Comparison of ENCODE assay signal across 8 cellular contexts in the genomic region with DNA sequence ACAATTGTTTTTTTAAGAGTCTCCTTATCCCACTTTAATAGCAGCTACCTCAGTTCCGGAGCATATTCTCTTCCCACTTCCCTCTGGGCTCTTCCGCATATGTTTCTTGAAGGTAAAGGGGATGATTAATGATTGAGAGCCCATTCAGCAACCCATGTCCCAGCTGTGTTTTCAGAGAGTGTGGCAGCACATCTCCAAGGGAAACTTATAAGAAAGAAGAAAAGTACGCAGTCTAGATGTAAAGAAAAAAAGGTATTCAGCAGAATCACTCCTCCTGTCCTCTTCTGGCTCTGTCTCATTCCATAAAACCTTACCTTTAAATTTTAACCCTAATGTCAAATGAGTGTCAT. TPM values are rescaled to one million over a fixed set of nuclear protein-coding genes. Genes with fewer than 3 reads are reported as not detected.
DNase-seq lines count a peak whose midpoint lies in the region; ATAC-seq and TF ChIP-seq lines count a peak whose summit lies in the region.

No MANE protein-coding gene starts in this region.

- TF ChIP-seq CTCF in AG04450 (IDR thresholded peaks at IDR 0.05; ENCODE audit: low read depth, low read length) (no peak), RWPE2 (IDR thresholded peaks at IDR 0.05; ENCODE audit: poor library complexity, severe bottlenecking) (no peak)

- H3K4me3 ChIP-seq in AG04450 (ENCODE audit: low read depth, low read length), result peak overlapping the region; percentile 75
- H3K4me3 ChIP-seq in RWPE2 (ENCODE audit: severe bottlenecking), result peak overlapping the region; percentile 33
- H3K4me3 ChIP-seq in right cardiac atrium (ENCODE audit: low read length), result peak overlapping the region; percentile 61
- peak overlapping the region; percentile 19 to 59 for H3K4me3 ChIP-seq in aorta (ENCODE audit: low read length in 2 of 2)

- CTCF ChIA-PET in AG04450 (lab: Charles Lee), result interaction anchor here (3.2 kb wide), 1 partner anchor 19 kb away, joined by 13 read pairs; no protein-coding TSS in a partner anchor

- no peaks in the 10 kb centered on the region for H3K9me3 ChIP-seq in AG04450 (ENCODE audit: control insufficient read depth, insufficient read depth, low read length)
- H3K9me3 ChIP-seq in RWPE2 (ENCODE audit: severe bottlenecking), result no peaks in the 10 kb centered on the region
- no peaks in the 10 kb centered on the region for H3K9me3 ChIP-seq in right cardiac atrium (ENCODE audit: control insufficient read depth, low read length)
- no peaks in the 10 kb centered on the region for H3K9me3 ChIP-seq in aorta (ENCODE audit: control insufficient read depth, low read length)

- POLR2A ChIA-PET in AG04450 (lab: Yijun Ruan, JAX), result no interaction called here

- peak; percentile 21 for ATAC-seq in GM21528 (IDR thresholded peaks at IDR 0.05; ENCODE audit: low FRiP score, unreplicated experiment)
- ATAC-seq in RWPE2 (ENCODE audit: low read depth), result no peak
- ATAC-seq in right cardiac atrium, result no peak
- no peak for ATAC-seq in aorta (ENCODE audit: low FRiP score)

- intact Hi-C loops in right cardiac atrium (cut with DNase I), result no loop called here
- intact Hi-C loops in aorta (cut with DNase I), result no loop called here

- 43% methylated on average over 3 of the region's 3 CpGs for WGBS in right cardiac atrium
- 19 to 22% methylated on average over 3 of the region's 3 CpGs for WGBS in aorta, 2 donors

- H3K36me3 ChIP-seq in RWPE2 (ENCODE audit: low read depth), result no peaks in the 10 kb centered on the region
- no peaks in the 10 kb centered on the region for H3K36me3 ChIP-seq in aorta (ENCODE audit: control insufficient read depth in 1 of 2, insufficient read depth in 2 of 2, low read length in 1 of 2)

- no peak for DNase-seq in AG04450 (ENCODE audit: low read depth, low spot score)
- DNase-seq in RWPE2 (ENCODE audit: low spot score), result no peak
- no peak for DNase-seq in right cardiac atrium
- DNase-seq in aorta, result no peak
- DNase-seq in DMS79 (lab: John Stamatoyannopoulos, UW), result no peak
- DNase-seq in NCI-H69 (lab: John Stamatoyannopoulos, UW), result no peak
- no peak for DNase-seq in amygdala (lab: John Stamatoyannopoulos, UW)

- H3K27me3 ChIP-seq in AG04450 (ENCODE audit: control insufficient read depth, insufficient read depth, low read length) (no peaks in the 10 kb centered on the region), RWPE2 (ENCODE audit: insufficient read depth, poor library complexity, severe bottlenecking) (no peaks in the 10 kb centered on the region), right cardiac atrium (ENCODE audit: control insufficient read depth, insufficient read depth) (no peaks in the 10 kb centered on the region), aorta (ENCODE audit: control insufficient read depth in 1 of 2, insufficient read depth in 2 of 2, low read length in 1 of 2) (no peaks in the 10 kb centered on the region)

- no peak overlapping the region for H3K27ac ChIP-seq in AG04450 (ENCODE audit: low read depth, low read length)
- H3K27ac ChIP-seq in RWPE2 (ENCODE audit: poor library complexity, severe bottlenecking), result no peak overlapping the region
- no peak overlapping the region for H3K27ac ChIP-seq in right cardiac atrium (ENCODE audit: low read length)
- no peak overlapping the region for H3K27ac ChIP-seq in aorta (ENCODE audit: low read depth in 1 of 2, low read length in 2 of 2)

- H3K4me1 ChIP-seq in RWPE2 (ENCODE audit: insufficient read depth, poor library complexity, severe bottlenecking) (no peaks in the 10 kb centered on the region), right cardiac atrium (ENCODE audit: control insufficient read depth, insufficient read depth, low read length) (no peaks in the 10 kb centered on the region), aorta (ENCODE audit: control insufficient read depth in 1 of 2, insufficient read depth in 2 of 2, low read length in 2 of 2) (no peaks in the 10 kb centered on the region)

RNA-seq across cellular contexts. Expression of gene ANKRD7, which starts 9.7 kb away (rescaled TPM):
- polyA plus RNA-seq in AG04450 (2011; rRNA removed) (0.30 and 0.50 TPM in 2 replicates), right cardiac atrium (1.1 TPM), aorta (1 to 10 TPM in 1 of 2 donors, not detected in 1; 6.3 TPM)
- 0.83 TPM in 1 of 2 replicates, not detected in the other for polyA minus RNA-seq in AG04450 (2011; rRNA and poly(A)+ RNA removed)
- total RNA-seq in right cardiac atrium (1 to 10 TPM in 3 of 4 donors, under 1 TPM in 1; 0.94 to 2.4 (median 2.0) TPM), aorta (under 1 TPM in 1 of 2 donors, not detected in 1; 0.65 TPM)

RNA-seq across cellular contexts. Expression of gene LSM8, which starts 30.8 kb away (rescaled TPM):
- 37.1 and 42.6 TPM in 2 replicates for polyA plus RNA-seq in AG04450 (2011; rRNA removed)
- polyA minus RNA-seq in AG04450 (2011; rRNA and poly(A)+ RNA removed), result 11.8 and 16.2 TPM in 2 replicates
- total RNA-seq in right cardiac atrium, result 10 to 100 TPM; 16.6 to 24.4 (median 18.9) TPM
- polyA plus RNA-seq in right cardiac atrium, result 23.4 TPM
- total RNA-seq in aorta, result 10 to 100 TPM; 26.9 to 31.3 TPM
- polyA plus RNA-seq in aorta, result 10 to 100 TPM; 25.9 to 29.9 TPM
